ENCODE assay signal across 18 cellular contexts in the genomic region with DNA sequence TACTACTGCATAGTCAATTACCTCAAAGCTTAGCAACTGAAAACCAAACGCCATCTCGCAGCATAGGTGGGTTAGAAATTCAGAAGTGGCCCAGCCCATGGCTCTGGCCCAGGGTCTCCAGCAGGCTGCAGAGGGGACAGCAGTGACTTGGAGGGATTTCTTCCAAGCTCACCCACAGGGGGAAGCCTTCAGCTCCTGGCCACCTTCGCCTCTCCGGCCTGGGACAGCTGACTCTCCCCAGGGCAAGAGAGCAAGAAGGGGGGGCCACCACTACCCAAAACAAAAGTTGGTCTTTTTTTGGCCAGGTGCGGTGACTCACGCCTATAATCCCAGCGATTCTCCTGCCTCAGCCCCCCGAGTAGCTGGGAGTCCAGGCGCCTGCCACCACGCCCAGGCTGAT.
"Had no signal": no experiment of that assay in that cellular context is flagged by ENCODE, and none has a peak within 500 bp of the region (broad histone marks: within the 10 kb centered on the region; RNA-seq: fewer than 3 reads in every experiment).

No MANE protein-coding gene starts in this region.

- H3K4me3 ChIP-seq: body of pancreas, colonic mucosa, sigmoid colon, spleen, thoracic aorta had no signal

- H3K27ac Mint-ChIP-seq: activated CD4-positive, alpha-beta T cell treated with anti-CD3 and anti-CD28 coated beads, Interleukin-2, amount 10 ng/mL, durations not matched to agents 24 days and 14 days; activated CD8-positive, alpha-beta T cell treated with anti-CD3 and anti-CD28 coated beads, Interleukin-2, amount 10 ng/mL, durations not matched to agents 7 days and 5 days; activated naive CD4-positive, alpha-beta T cell treated with anti-CD3 and anti-CD28 coated beads for 36 hours; activated T-cell treated with anti-CD3 and anti-CD28 coated beads, Interleukin-2, amount 50 U/mL, for 24 hours; natural killer cell; stimulated activated memory B cell treated with anti-CD40 and anti-IgM and Interleukin-4, amounts not matched to agents 10 μg/mL and 1 μg/mL and 100 μg/mL, for 72 hours had no signal

- H3K4me3 Mint-ChIP-seq: activated CD4-positive, alpha-beta T cell treated with anti-CD3 and anti-CD28 coated beads, Interleukin-2, amount 10 ng/mL, durations not matched to agents 24 days and 14 days; activated CD8-positive, alpha-beta T cell treated with anti-CD3 and anti-CD28 coated beads, Interleukin-2, amount 10 ng/mL, durations not matched to agents 7 days and 5 days; activated naive CD4-positive, alpha-beta T cell treated with anti-CD3 and anti-CD28 coated beads for 36 hours; activated T-cell treated with anti-CD3 and anti-CD28 coated beads, Interleukin-2, amount 50 U/mL, for 24 hours; natural killer cell; stimulated activated memory B cell treated with anti-CD40 and anti-IgM and Interleukin-4, amounts not matched to agents 10 μg/mL and 1 μg/mL and 100 μg/mL, for 72 hours had no signal

- H3K9me3 Mint-ChIP-seq: activated CD4-positive, alpha-beta T cell treated with anti-CD3 and anti-CD28 coated beads, Interleukin-2, amount 10 ng/mL, durations not matched to agents 24 days and 14 days; activated naive CD4-positive, alpha-beta T cell treated with anti-CD3 and anti-CD28 coated beads for 36 hours; activated T-cell treated with anti-CD3 and anti-CD28 coated beads, Interleukin-2, amount 50 U/mL, for 24 hours; natural killer cell; stimulated activated memory B cell treated with anti-CD40 and anti-IgM and Interleukin-4, amounts not matched to agents 10 μg/mL and 1 μg/mL and 100 μg/mL, for 72 hours had no signal

- H3K27me3 ChIP-seq: colonic mucosa had no signal

- H3K36me3 ChIP-seq: colonic mucosa, sigmoid colon, spleen, thoracic aorta had no signal

- H3K9me3 ChIP-seq: body of pancreas, colonic mucosa, sigmoid colon, spleen, thoracic aorta had no signal

- H3K4me1 ChIP-seq: colonic mucosa had no signal

- H3K36me3 Mint-ChIP-seq: natural killer cell; stimulated activated memory B cell treated with anti-CD40 and anti-IgM and Interleukin-4, amounts not matched to agents 10 μg/mL and 1 μg/mL and 100 μg/mL, for 72 hours had no signal

- H3K27ac ChIP-seq: body of pancreas, colonic mucosa, sigmoid colon, spleen, thoracic aorta had no signal

- ATAC-seq: activated CD8-positive, alpha-beta T cell treated with anti-CD3 and anti-CD28 coated beads, Interleukin-2, amount 10 ng/mL, durations not matched to agents 7 days and 5 days; body of pancreas; natural killer cell; stimulated activated memory B cell treated with anti-CD40 and anti-IgM and Interleukin-4, amounts not matched to agents 10 μg/mL and 1 μg/mL and 100 μg/mL, for 72 hours had no signal

- DNase-seq: activated CD4-positive, alpha-beta T cell treated with anti-CD3 and anti-CD28 coated beads, Interleukin-2, amount 10 ng/mL, durations not matched to agents 24 days and 14 days; activated CD8-positive, alpha-beta T cell treated with anti-CD3 and anti-CD28 coated beads, Interleukin-2, amount 10 ng/mL, durations not matched to agents 7 days and 5 days; activated naive CD4-positive, alpha-beta T cell treated with anti-CD3 and anti-CD28 coated beads for 36 hours; activated T-cell treated with anti-CD3 and anti-CD28 coated beads, Interleukin-2, amount 50 U/mL, for 24 hours; body of pancreas; central memory CD4-positive, alpha-beta T cell; colonic mucosa; head of caudate nucleus; mesenchymal stem cell; natural killer cell; sigmoid colon; spleen; stimulated activated CD4-positive, alpha-beta T cell treated with anti-CD3 and anti-CD28 coated beads, Interleukin-4, amount 100 ng/mL, for 4 hours; T-helper 1 cell; T-helper 9 cell had no signal

- FAIRE-seq: frontal cortex had no signal
